Comparison of ENCODE assay signal across 1 cellular context in genomic region chr14:34665785-34666425, GRCh38.
TF ChIP-seq lines count a peak whose summit lies in the region.

No MANE protein-coding gene starts in this region.

TF ChIP-seq in GM23338, 12 proteins besides CTCF, POLR2A, EP300 and RAD21 (continued from another document):
- TF ChIP-seq ZNF462 (CRISPR knock-in tag; IDR thresholded peaks at IDR 0.05) (no peak), STAT1 (IDR thresholded peaks at IDR 0.05; ENCODE audit: unreplicated experiment) (no peak), JUNB (IDR thresholded peaks at IDR 0.05; ENCODE audit: unreplicated experiment) (no peak), ZNF331 (CRISPR knock-in tag; IDR thresholded peaks at IDR 0.05; ENCODE audit: low read depth) (no peak), ETS1 (IDR thresholded peaks at IDR 0.05) (no peak), ZNF114 (CRISPR knock-in tag; IDR thresholded peaks at IDR 0.05) (no peak), CREB1 (CRISPR knock-in tag; IDR thresholded peaks at IDR 0.05; ENCODE audit: low read depth) (no peak), NANOG (IDR thresholded peaks at IDR 0.05; ENCODE audit: borderline replicate concordance) (no peak)
TF ChIP-seq in GM23338: peak in this region for 0.
